Comparison of ENCODE assay signal across 2 cellular contexts in the genomic region with DNA sequence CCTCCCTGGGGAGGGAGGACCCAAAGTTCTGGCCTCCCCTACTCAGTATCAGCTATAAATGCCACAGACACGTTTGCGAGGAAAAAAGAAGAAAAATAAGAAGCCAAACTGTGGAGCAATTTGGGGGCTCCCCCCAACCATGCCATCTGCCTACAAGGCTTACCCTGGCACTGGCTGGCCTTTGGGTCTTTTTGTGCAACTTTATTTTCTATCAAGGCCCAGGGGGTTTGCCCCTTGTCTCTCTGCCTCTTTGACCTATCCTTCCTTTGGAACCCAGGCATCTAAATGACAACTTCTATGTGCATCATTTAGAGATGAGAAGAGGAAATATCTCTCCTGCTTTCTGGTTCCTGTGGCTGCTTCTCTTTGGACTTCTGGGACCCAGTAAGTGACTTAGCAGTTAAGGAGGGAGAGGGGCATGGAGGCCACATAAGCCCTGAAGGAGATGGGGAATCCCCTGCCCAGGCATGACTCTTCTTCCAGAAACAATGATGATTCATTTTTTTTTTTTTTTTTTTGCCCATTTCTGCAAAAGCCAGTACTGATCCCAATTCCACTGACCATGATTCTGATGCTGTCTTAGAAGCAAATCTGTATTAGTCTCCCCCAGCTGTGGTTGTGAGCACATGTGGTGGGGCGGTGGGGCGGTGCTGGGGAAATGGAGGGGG.
TF ChIP-seq lines count a peak whose summit lies in the region.

A gene (plus strand): TSS at position 82 of the 668 bp plus-strand sequence. CDS start 233 bp downstream, at position 315.

TF ChIP-seq in K562, 482 proteins besides CTCF, POLR2A, EP300 and RAD21:
- TF ChIP-seq, protein P1, sequence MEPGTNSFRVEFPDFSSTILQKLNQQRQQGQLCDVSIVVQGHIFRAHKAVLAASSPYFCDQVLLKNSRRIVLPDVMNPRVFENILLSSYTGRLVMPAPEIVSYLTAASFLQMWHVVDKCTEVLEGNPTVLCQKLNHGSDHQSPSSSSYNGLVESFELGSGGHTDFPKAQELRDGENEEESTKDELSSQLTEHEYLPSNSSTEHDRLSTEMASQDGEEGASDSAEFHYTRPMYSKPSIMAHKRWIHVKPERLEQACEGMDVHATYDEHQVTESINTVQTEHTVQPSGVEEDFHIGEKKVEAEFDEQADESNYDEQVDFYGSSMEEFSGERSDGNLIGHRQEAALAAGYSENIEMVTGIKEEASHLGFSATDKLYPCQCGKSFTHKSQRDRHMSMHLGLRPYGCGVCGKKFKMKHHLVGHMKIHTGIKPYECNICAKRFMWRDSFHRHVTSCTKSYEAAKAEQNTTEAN (CRISPR knock-in tag; IDR thresholded peaks at IDR 0.05) = no peak
- TF ChIP-seq ELF1 (tag; IDR thresholded peaks at IDR 0.05) = 0 out of 2 replicates have a peak, but pooled peaks have one; percentile 28

TF ChIP-seq in HepG2, 621 proteins besides CTCF, POLR2A, EP300 and RAD21:
- TF ChIP-seq NCOA5 (CRISPR knock-in tag; IDR thresholded peaks at IDR 0.05) (no peak), MAFK (conservative IDR thresholded peaks at IDR 0.05 in 1 of 2, IDR thresholded peaks at IDR 0.05 in 1 of 2; ENCODE audit: low read length in 2 of 2) (no peak), ATF7 (IDR thresholded peaks at IDR 0.05) (no peak), ATF7 (CRISPR knock-in tag; IDR thresholded peaks at IDR 0.05) (no peak), SRSF1 (optimal IDR thresholded peaks at IDR 0.05; ENCODE audit: low read depth, low read length) (no peak)
- TF ChIP-seq, protein P2, sequence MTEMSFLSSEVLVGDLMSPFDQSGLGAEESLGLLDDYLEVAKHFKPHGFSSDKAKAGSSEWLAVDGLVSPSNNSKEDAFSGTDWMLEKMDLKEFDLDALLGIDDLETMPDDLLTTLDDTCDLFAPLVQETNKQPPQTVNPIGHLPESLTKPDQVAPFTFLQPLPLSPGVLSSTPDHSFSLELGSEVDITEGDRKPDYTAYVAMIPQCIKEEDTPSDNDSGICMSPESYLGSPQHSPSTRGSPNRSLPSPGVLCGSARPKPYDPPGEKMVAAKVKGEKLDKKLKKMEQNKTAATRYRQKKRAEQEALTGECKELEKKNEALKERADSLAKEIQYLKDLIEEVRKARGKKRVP (CRISPR knock-in tag; IDR thresholded peaks at IDR 0.05) = no peak
- TF ChIP-seq, protein P3, sequence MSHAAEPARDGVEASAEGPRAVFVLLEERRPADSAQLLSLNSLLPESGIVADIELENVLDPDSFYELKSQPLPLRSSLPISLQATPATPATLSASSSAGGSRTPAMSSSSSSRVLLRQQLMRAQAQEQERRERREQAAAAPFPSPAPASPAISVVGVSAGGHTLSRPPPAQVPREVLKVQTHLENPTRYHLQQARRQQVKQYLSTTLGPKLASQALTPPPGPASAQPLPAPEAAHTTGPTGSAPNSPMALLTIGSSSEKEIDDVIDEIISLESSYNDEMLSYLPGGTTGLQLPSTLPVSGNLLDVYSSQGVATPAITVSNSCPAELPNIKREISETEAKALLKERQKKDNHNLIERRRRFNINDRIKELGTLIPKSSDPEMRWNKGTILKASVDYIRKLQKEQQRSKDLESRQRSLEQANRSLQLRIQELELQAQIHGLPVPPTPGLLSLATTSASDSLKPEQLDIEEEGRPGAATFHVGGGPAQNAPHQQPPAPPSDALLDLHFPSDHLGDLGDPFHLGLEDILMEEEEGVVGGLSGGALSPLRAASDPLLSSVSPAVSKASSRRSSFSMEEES (CRISPR knock-in tag; IDR thresholded peaks at IDR 0.05) = no peak
- TF ChIP-seq, protein P4, sequence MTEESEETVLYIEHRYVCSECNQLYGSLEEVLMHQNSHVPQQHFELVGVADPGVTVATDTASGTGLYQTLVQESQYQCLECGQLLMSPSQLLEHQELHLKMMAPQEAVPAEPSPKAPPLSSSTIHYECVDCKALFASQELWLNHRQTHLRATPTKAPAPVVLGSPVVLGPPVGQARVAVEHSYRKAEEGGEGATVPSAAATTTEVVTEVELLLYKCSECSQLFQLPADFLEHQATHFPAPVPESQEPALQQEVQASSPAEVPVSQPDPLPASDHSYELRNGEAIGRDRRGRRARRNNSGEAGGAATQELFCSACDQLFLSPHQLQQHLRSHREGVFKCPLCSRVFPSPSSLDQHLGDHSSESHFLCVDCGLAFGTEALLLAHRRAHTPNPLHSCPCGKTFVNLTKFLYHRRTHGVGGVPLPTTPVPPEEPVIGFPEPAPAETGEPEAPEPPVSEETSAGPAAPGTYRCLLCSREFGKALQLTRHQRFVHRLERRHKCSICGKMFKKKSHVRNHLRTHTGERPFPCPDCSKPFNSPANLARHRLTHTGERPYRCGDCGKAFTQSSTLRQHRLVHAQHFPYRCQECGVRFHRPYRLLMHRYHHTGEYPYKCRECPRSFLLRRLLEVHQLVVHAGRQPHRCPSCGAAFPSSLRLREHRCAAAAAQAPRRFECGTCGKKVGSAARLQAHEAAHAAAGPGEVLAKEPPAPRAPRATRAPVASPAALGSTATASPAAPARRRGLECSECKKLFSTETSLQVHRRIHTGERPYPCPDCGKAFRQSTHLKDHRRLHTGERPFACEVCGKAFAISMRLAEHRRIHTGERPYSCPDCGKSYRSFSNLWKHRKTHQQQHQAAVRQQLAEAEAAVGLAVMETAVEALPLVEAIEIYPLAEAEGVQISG (CRISPR knock-in tag; IDR thresholded peaks at IDR 0.05) = no peak
